In the genomic region with DNA sequence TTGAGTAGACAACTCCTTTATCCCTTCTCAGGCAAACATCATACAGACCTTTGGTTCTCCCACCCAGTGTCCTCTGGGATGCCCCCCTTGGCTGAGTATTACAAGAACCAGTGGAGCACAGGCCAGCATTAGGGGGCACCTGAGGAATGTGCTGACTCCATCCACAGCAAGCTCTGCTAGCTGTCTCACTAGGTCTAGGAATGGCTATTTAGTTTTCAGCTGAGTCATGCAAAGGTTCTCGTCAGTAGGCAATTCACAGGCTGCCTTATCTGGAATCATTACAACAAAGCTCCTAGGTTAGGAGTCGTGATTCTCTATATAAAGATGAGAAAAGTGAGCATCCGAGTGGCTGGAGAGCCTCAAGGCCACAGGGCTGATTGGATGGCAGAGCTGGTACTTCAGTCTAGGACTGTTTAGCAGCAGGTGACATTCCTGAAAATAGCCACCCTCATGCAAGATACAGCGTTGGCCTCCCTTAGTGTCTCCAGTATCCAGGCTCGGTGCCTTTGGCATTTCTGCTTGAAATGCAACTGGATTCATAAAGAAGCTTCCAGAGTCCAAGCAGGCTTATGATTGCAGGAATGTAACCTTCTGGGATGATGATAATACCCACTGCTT, we compare ENCODE assay signal across 16 cellular contexts.
DNase-seq lines count a peak whose midpoint lies in the region; TF ChIP-seq lines count a peak whose summit lies in the region.
"Had no signal": no experiment of that assay in that cellular context is flagged by ENCODE, and none has a peak within 500 bp of the region (broad histone marks: within the 10 kb centered on the region; RNA-seq: fewer than 3 reads in every experiment).

No MANE protein-coding gene starts in this region.

- DNase-seq in activated CD4-positive, alpha-beta T cell treated with anti-CD3 and anti-CD28 coated beads, Interleukin-2, amount 10 ng/mL, durations not matched to agents 24 days and 14 days: peak; percentile 36
- no peak for DNase-seq in activated CD4-positive, alpha-beta T cell treated with anti-CD3 and anti-CD28 coated beads, Interleukin-2, amount 50 U/mL, for 4 hours
- peak; percentile 4 for DNase-seq in RKO (ENCODE audit: low spot score)
- DNase-seq in fibroblast of the aortic adventitia (ENCODE audit: low read depth): peak; percentile 25
- peak; percentile 31 for DNase-seq in retinal pigment epithelial cell (ENCODE audit: low read depth)
- DNase-seq in NK-92 (lab: John Stamatoyannopoulos, UW; ENCODE audit: unreplicated experiment): no peak
- DNase-seq in NK-92 treated with Interleukin-12 subunit alpha and Interleukin-12 subunit beta, amount 100 ng/mL, for 24 hours (lab: John Stamatoyannopoulos, UW): no peak
- DNase-seq in NCI-H146 (lab: John Stamatoyannopoulos, UW): no peak
- DNase-seq: activated CD4-positive, alpha-beta T cell treated with anti-CD3 and anti-CD28 coated beads, Interleukin-2, amount 10 ng/mL, durations not matched to agents 7 days and 5 days; activated T-cell treated with anti-CD3 and anti-CD28 coated beads, Interleukin-2, amount 50 U/mL, for 4 hours; esophagus squamous epithelium; Kasumi-1; NCI-H1694 treated with DMSO at 0.1 percent for 48 hours; NCI-H524 had no signal

- no peak overlapping the region for H3K4me3 Mint-ChIP-seq in activated CD4-positive, alpha-beta T cell treated with anti-CD3 and anti-CD28 coated beads, Interleukin-2, amount 10 ng/mL, durations not matched to agents 24 days and 14 days
- H3K4me3 Mint-ChIP-seq: activated CD4-positive, alpha-beta T cell treated with anti-CD3 and anti-CD28 coated beads, Interleukin-2, amount 10 ng/mL, durations not matched to agents 7 days and 5 days; activated T-cell treated with anti-CD3 and anti-CD28 coated beads, Interleukin-2, amount 50 U/mL, for 4 hours; dendritic cell treated with granulocyte-macrophage colony-stimulating factor and Interleukin-4, amounts not matched to agents 40 ng/mL and 50 ng/mL, for 4 days; stimulated activated naive CD8-positive, alpha-beta T cell treated with anti-CD3 and anti-CD28 coated beads, Interleukin-15, Interleukin-2, amounts not matched to agents 100 ng/mL and 50 ng/mL, for 24 hours had no signal

- peaks cover 2% of the 10 kb centered on the region for H3K36me3 Mint-ChIP-seq in activated CD4-positive, alpha-beta T cell treated with anti-CD3 and anti-CD28 coated beads, Interleukin-2, amount 10 ng/mL, durations not matched to agents 24 days and 14 days (ENCODE audit: low read depth)

- H3K4me3 ChIP-seq in fibroblast of the aortic adventitia (ENCODE audit: low read depth, low read length): no peak overlapping the region
- no peak overlapping the region for H3K4me3 ChIP-seq in retinal pigment epithelial cell (ENCODE audit: low read length)
- H3K4me3 ChIP-seq: esophagus squamous epithelium had no signal

- H3K27me3 Mint-ChIP-seq in activated CD4-positive, alpha-beta T cell treated with anti-CD3 and anti-CD28 coated beads, Interleukin-2, amount 10 ng/mL, durations not matched to agents 24 days and 14 days: no peaks in the 10 kb centered on the region
- H3K27me3 Mint-ChIP-seq: activated CD4-positive, alpha-beta T cell treated with anti-CD3 and anti-CD28 coated beads, Interleukin-2, amount 10 ng/mL, durations not matched to agents 7 days and 5 days; dendritic cell treated with granulocyte-macrophage colony-stimulating factor and Interleukin-4, amounts not matched to agents 40 ng/mL and 50 ng/mL, for 4 days; stimulated activated naive CD8-positive, alpha-beta T cell treated with anti-CD3 and anti-CD28 coated beads, Interleukin-15, Interleukin-2, amounts not matched to agents 100 ng/mL and 50 ng/mL, for 24 hours had no signal

- H3K27ac Mint-ChIP-seq in activated CD4-positive, alpha-beta T cell treated with anti-CD3 and anti-CD28 coated beads, Interleukin-2, amount 10 ng/mL, durations not matched to agents 24 days and 14 days: no peak overlapping the region
- H3K27ac Mint-ChIP-seq: activated CD4-positive, alpha-beta T cell treated with anti-CD3 and anti-CD28 coated beads, Interleukin-2, amount 10 ng/mL, durations not matched to agents 7 days and 5 days; dendritic cell treated with granulocyte-macrophage colony-stimulating factor and Interleukin-4, amounts not matched to agents 40 ng/mL and 50 ng/mL, for 4 days; stimulated activated naive CD8-positive, alpha-beta T cell treated with anti-CD3 and anti-CD28 coated beads, Interleukin-15, Interleukin-2, amounts not matched to agents 100 ng/mL and 50 ng/mL, for 24 hours had no signal

- TF ChIP-seq CTCF in fibroblast of the aortic adventitia (IDR thresholded peaks at IDR 0.05; ENCODE audit: insufficient read depth, low read length): no peak
- no peak for TF ChIP-seq CTCF in retinal pigment epithelial cell (conservative IDR thresholded peaks at IDR 0.05; ENCODE audit: low read depth, low read length)

- H3K9me3 Mint-ChIP-seq in activated CD4-positive, alpha-beta T cell treated with anti-CD3 and anti-CD28 coated beads, Interleukin-2, amount 10 ng/mL, durations not matched to agents 24 days and 14 days: no peaks in the 10 kb centered on the region
- H3K9me3 Mint-ChIP-seq: activated CD4-positive, alpha-beta T cell treated with anti-CD3 and anti-CD28 coated beads, Interleukin-2, amount 10 ng/mL, durations not matched to agents 7 days and 5 days; activated T-cell treated with anti-CD3 and anti-CD28 coated beads, Interleukin-2, amount 50 U/mL, for 4 hours; dendritic cell treated with granulocyte-macrophage colony-stimulating factor and Interleukin-4, amounts not matched to agents 40 ng/mL and 50 ng/mL, for 4 days; stimulated activated naive CD8-positive, alpha-beta T cell treated with anti-CD3 and anti-CD28 coated beads, Interleukin-15, Interleukin-2, amounts not matched to agents 100 ng/mL and 50 ng/mL, for 24 hours had no signal

- intact Hi-C loops in activated CD4-positive, alpha-beta T cell treated with anti-CD3 and anti-CD28 coated beads, Interleukin-2, amount 10 ng/mL, durations not matched to agents 24 days and 14 days (cut with micrococcal nuclease): no loop called here

- H3K4me1 Mint-ChIP-seq in activated CD4-positive, alpha-beta T cell treated with anti-CD3 and anti-CD28 coated beads, Interleukin-2, amount 10 ng/mL, durations not matched to agents 24 days and 14 days: no peaks in the 10 kb centered on the region
- H3K4me1 Mint-ChIP-seq: activated CD4-positive, alpha-beta T cell treated with anti-CD3 and anti-CD28 coated beads, Interleukin-2, amount 10 ng/mL, durations not matched to agents 7 days and 5 days had no signal

Comparison
In these comparisons a context has a peak if more than half of its experiments do, and no peak if none do; other contexts are left out.
1. DNase-seq: peak in activated CD4-positive, alpha-beta T cell treated with anti-CD3 and anti-CD28 coated beads, Interleukin-2, amount 10 ng/mL, durations not matched to agents 24 days and 14 days (single experiment), RKO (single experiment), fibroblast of the aortic adventitia (single experiment) and retinal pigment epithelial cell (single experiment); none in activated CD4-positive, alpha-beta T cell treated with anti-CD3 and anti-CD28 coated beads, Interleukin-2, amount 50 U/mL, for 4 hours (0 of 2), NK-92 (single experiment), NK-92 treated with Interleukin-12 subunit alpha and Interleukin-12 subunit beta, amount 100 ng/mL, for 24 hours (single experiment) and NCI-H146 (single experiment).